Comparison of ENCODE assay signal across 8 cellular contexts in genomic region chr5:141923443-141924313, GRCh38.
A peak's percentile ranks its signal among the peaks of the same experiment; 100 is the strongest.
DNase-seq lines count a peak whose midpoint lies in the region; ATAC-seq and TF ChIP-seq lines count a peak whose summit lies in the region.

DELE1 (plus strand) TSS chr5:141923871; CDS start chr5:141923942, 71 bp downstream.

- peak within 1 kb of the TSS; percentile 84 for H3K4me3 ChIP-seq in brain microvascular endothelial cell (ENCODE audit: low read depth, low read length)
- H3K4me3 ChIP-seq in iPS DF 6.9 (ENCODE audit: low read length), result peak within 1 kb of the TSS; percentile 66; the same call in 1 of the 2 replicates
- H3K4me3 ChIP-seq in skeletal muscle cell (ENCODE audit: low read depth, low read length), result peak within 1 kb of the TSS; percentile 72

- WGBS in iPS DF 6.9 (ENCODE audit: insufficient coverage, insufficient read length), result no CpG with 5 or more reads among the region's 54 CpGs

- TF ChIP-seq CTCF in 22Rv1 (IDR thresholded peaks at IDR 0.05) (no peak), brain microvascular endothelial cell (IDR thresholded peaks at IDR 0.05; ENCODE audit: low read depth, low read length, missing control alignments) (no peak)

- H3K27ac ChIP-seq in 22Rv1, result peak within 1 kb of the TSS; percentile 93
- H3K27ac ChIP-seq in brain microvascular endothelial cell, result peak within 1 kb of the TSS; percentile 92
- no peak within 1 kb of the TSS for H3K27ac ChIP-seq in iPS DF 6.9 (ENCODE audit: low read length)

- peaks cover 29% of the 10 kb centered on the region for H3K36me3 ChIP-seq in brain microvascular endothelial cell (replicated peaks)
- peaks cover 10% of the 10 kb centered on the region for H3K36me3 ChIP-seq in iPS DF 6.9 (ENCODE audit: control insufficient read depth, insufficient read depth, low read length)

- no peaks in the 10 kb centered on the region for H3K9me3 ChIP-seq in iPS DF 6.9 (ENCODE audit: control insufficient read depth, insufficient read depth, low read length)

- H3K27me3 ChIP-seq in brain microvascular endothelial cell (replicated peaks), result no peaks in the 10 kb centered on the region
- H3K27me3 ChIP-seq in iPS DF 6.9 (ENCODE audit: control insufficient read depth, insufficient read depth, low read length), result no peaks in the 10 kb centered on the region

- peak; percentile 91 for ATAC-seq in GM18517 (IDR thresholded peaks at IDR 0.05; ENCODE audit: unreplicated experiment)
- peak; percentile 98 for ATAC-seq in HG03045 (IDR thresholded peaks at IDR 0.05; ENCODE audit: unreplicated experiment)

- peak; percentile 72 for DNase-seq in NCI-H2107 treated with DMSO at 0.1 percent for 48 hours (lab: John Stamatoyannopoulos, UW; ENCODE audit: unreplicated experiment)
- peak; percentile 95 for DNase-seq in UCSD-AML1 (lab: John Stamatoyannopoulos, UW; ENCODE audit: unreplicated experiment)
- peak; percentile 95 for DNase-seq in brain microvascular endothelial cell
- DNase-seq in iPS DF 6.9 (ENCODE audit: low read depth, low spot score), result peak; percentile 82
- DNase-seq in skeletal muscle cell (ENCODE audit: low read depth), result peak; percentile 77

- peaks cover 2% of the 10 kb centered on the region for H3K4me1 ChIP-seq in iPS DF 6.9 (ENCODE audit: control insufficient read depth, insufficient read depth, low read length)

- in situ Hi-C loops in brain microvascular endothelial cell (cut with HindIII; ENCODE audit: low pct_ligation_motif_present, low sequenced_read_pairs), result no loop called here
